1 cellular context compared by ENCODE assay signal in the genomic region with DNA sequence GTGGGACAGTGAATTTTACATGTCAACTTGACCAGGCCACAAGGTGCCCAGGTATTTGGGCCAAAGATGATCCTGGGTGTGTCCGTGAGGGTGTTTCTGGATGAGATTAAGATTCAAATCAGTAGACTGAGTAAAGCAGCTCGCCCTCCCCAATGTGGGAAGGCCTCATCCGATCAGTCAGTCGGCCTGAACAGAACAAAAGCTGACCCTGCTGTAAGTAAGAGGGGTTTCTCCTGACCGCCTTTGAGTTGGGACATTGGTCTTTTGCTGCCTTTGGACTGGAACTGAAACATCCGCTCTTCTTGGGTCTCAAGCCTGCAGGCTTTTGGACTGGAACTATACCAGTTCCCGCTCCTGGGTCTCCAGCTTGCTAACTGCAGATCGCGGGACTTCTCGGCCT.
TF ChIP-seq lines count a peak whose summit lies in the region.

No MANE protein-coding gene starts in this region.

TF ChIP-seq in WTC11, 78 proteins besides CTCF, POLR2A, EP300 and RAD21 (continued from another document):
- TF ChIP-seq CBFB (CRISPR knock-in tag; IDR thresholded peaks at IDR 0.05; ENCODE audit: low read depth), result no peak
- TF ChIP-seq, protein P1, sequence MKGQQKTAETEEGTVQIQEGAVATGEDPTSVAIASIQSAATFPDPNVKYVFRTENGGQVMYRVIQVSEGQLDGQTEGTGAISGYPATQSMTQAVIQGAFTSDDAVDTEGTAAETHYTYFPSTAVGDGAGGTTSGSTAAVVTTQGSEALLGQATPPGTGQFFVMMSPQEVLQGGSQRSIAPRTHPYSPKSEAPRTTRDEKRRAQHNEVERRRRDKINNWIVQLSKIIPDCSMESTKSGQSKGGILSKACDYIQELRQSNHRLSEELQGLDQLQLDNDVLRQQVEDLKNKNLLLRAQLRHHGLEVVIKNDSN (CRISPR knock-in tag; IDR thresholded peaks at IDR 0.05), result no peak
